Comparison of ENCODE assay signal across 9 cellular contexts in the genomic region with DNA sequence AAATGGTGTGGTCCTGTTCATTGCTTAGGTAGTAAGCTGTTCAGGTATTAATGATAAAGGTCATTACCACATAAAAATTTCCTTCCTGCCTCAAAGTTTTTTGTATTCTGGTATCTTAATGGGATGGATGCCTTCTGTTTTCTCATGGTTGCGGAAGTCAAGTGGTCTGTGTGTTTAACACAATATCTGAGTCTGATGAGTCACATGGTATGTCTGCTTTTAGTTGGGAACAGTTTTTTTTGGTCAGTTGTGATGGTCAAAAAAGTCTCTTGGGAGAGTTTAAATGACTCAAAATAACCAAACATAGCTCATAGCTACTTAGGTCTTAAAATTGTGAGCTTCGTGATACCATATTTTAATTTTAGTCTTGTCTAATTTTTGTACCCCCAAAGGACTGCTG. TPM values are rescaled to one million over a fixed set of nuclear protein-coding genes. Genes with fewer than 3 reads are reported as not detected.
DNase-seq lines count a peak whose midpoint lies in the region; ATAC-seq and TF ChIP-seq lines count a peak whose summit lies in the region.
"Had no signal": no experiment of that assay in that cellular context is flagged by ENCODE, and none has a peak within 500 bp of the region (broad histone marks: within the 10 kb centered on the region; RNA-seq: fewer than 3 reads in every experiment).

No MANE protein-coding gene starts in this region.

- peak; percentile 61 for ATAC-seq in HG02678 (IDR thresholded peaks at IDR 0.05; ENCODE audit: unreplicated experiment)
- no peak for ATAC-seq in GM19455 (IDR thresholded peaks at IDR 0.05; ENCODE audit: unreplicated experiment)
- no peak for ATAC-seq in left colon

- H3K36me3 ChIP-seq in brain microvascular endothelial cell (replicated peaks), result no peaks in the 10 kb centered on the region
- no peaks in the 10 kb centered on the region for H3K36me3 ChIP-seq in parathyroid adenoma (ENCODE audit: control insufficient read depth, insufficient read depth, low read length)

- H3K27me3 ChIP-seq in brain microvascular endothelial cell (replicated peaks) (no peaks in the 10 kb centered on the region), parathyroid adenoma (ENCODE audit: control insufficient read depth, insufficient read depth, low read length) (no peaks in the 10 kb centered on the region)
- H3K27me3 ChIP-seq: dorsolateral prefrontal cortex had no signal

- H2AFZ ChIP-seq in parathyroid adenoma, result no peak overlapping the region

- DNase-seq in GM13977 (ENCODE audit: low spot score), result peak; percentile 38
- DNase-seq in brain microvascular endothelial cell, result peak; percentile 84
- DNase-seq in NCI-H146 treated with DMSO at 0.1 percent for 48 hours (lab: John Stamatoyannopoulos, UW; ENCODE audit: unreplicated experiment), result no peak
- no peak for DNase-seq in NCI-H1092 (lab: John Stamatoyannopoulos, UW)
- no peak for DNase-seq in left colon
- DNase-seq: dorsolateral prefrontal cortex had no signal

- H3K79me2 ChIP-seq in parathyroid adenoma, result no peaks in the 10 kb centered on the region

- in situ Hi-C loops in GM13977 (cut with MboI; ENCODE audit: low pct_unique_long_range_greater_than_20kb, low sequenced_read_pairs, unreplicated experiment) (no loop called here), brain microvascular endothelial cell (cut with HindIII; ENCODE audit: low pct_ligation_motif_present, low sequenced_read_pairs) (no loop called here)

- H3K9me3 ChIP-seq in parathyroid adenoma (ENCODE audit: control insufficient read depth, low read length), result no peaks in the 10 kb centered on the region

- H3K9ac ChIP-seq in parathyroid adenoma, result no peak overlapping the region

- H3K4me1 ChIP-seq in parathyroid adenoma, result peaks cover 2% of the 10 kb centered on the region

- H3K27ac ChIP-seq in brain microvascular endothelial cell (peak overlapping the region; percentile 95), parathyroid adenoma (no peak overlapping the region)

- intact Hi-C loops in left colon (cut with DNase I, micrococcal nuclease), result no loop called here

- no peak overlapping the region for H3K4me3 ChIP-seq in brain microvascular endothelial cell (ENCODE audit: low read depth, low read length)
- no peak overlapping the region for H3K4me3 ChIP-seq in parathyroid adenoma (ENCODE audit: low read depth, low read length)
- H3K4me3 ChIP-seq: dorsolateral prefrontal cortex had no signal

- no peak for TF ChIP-seq CTCF in GM13977 (IDR thresholded peaks at IDR 0.05; ENCODE audit: extremely low read depth, insufficient read depth, missing control alignments)
- no peak for TF ChIP-seq CTCF in brain microvascular endothelial cell (IDR thresholded peaks at IDR 0.05; ENCODE audit: low read depth, low read length, missing control alignments)
- no peak for TF ChIP-seq CTCF in parathyroid adenoma (IDR thresholded peaks at IDR 0.05)

- H3K4me2 ChIP-seq in parathyroid adenoma (ENCODE audit: low read length), result peak overlapping the region; percentile 5

RNA-seq across cellular contexts. Expression of a gene that starts 40.7 kb away (rescaled TPM):
- 10 to 100 TPM; 34.2 to 67.7 TPM for total RNA-seq in left colon

RNA-seq across cellular contexts. Expression of a gene that starts 47.9 kb away (rescaled TPM):
- 1 to 10 TPM; 3.6 to 4.3 TPM for total RNA-seq in left colon

Comparison
In these comparisons a context has a peak if more than half of its experiments do, and no peak if none do; other contexts are left out.
1. DNase-seq: peak in GM13977 (single experiment) and brain microvascular endothelial cell (single experiment); none in NCI-H146 treated with DMSO at 0.1 percent for 48 hours (single experiment), NCI-H1092 (single experiment) and left colon (0 of 2).